1 cellular context compared by ENCODE assay signal in the genomic region with DNA sequence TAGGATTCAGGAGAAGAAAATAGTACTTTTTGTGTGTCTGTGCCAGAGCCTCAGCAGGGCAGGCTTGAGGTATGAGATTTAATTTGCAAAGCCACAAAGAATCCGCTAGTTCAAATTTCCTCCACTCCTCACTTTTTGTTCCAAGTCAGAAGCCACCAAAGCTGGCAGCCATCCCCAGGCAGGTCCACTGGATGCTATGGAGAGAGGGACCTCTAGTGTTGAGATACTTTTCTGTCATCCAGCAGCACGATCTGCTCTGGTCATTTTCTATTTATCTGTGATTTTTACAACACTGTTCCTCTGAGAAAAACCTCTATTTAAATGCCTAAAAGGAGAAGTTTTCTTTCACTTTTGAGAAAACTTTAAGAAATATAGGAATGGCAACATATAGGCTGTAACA.
TF ChIP-seq lines count a peak whose summit lies in the region.

No MANE protein-coding gene starts in this region.

TF ChIP-seq in H1, 55 proteins besides CTCF, POLR2A, EP300 and RAD21:
- TF ChIP-seq YY1 (IDR thresholded peaks at IDR 0.05; ENCODE audit: low read depth, low read length) (peak; percentile 53; the same call in 1 of the 2 replicates), ASH2L (IDR thresholded peaks at IDR 0.05; ENCODE audit: low read length) (no peak), GABPA (IDR thresholded peaks at IDR 0.05; ENCODE audit: borderline replicate concordance, insufficient read depth, low read length) (no peak)
